In genomic region chr5:10760976-10761841, GRCh38 we compare ENCODE assay signal across 8 cellular contexts. TPM values are rescaled to one million over a fixed set of nuclear protein-coding genes. Genes with fewer than 3 reads are reported as not detected.
DNase-seq lines count a peak whose midpoint lies in the region; ATAC-seq and TF ChIP-seq lines count a peak whose summit lies in the region.

Gene DAP (minus strand): TSS chr5:10761234. CDS start chr5:10761068, 166 bp downstream.

- TF ChIP-seq CTCF in DND-41 (IDR thresholded peaks at IDR 0.05; ENCODE audit: borderline replicate concordance, extremely low read depth, low read length, poor library complexity, severe bottlenecking) (no peak), KMS-11 (conservative IDR thresholded peaks at IDR 0.05; ENCODE audit: low read depth, low read length) (no peak), natural killer cell (IDR thresholded peaks at IDR 0.05) (no peak)

- peak within 1 kb of the TSS; percentile 84 for H2AFZ ChIP-seq in DND-41 (ENCODE audit: low read depth, low read length)
- peak within 1 kb of the TSS; percentile 66 for H2AFZ ChIP-seq in KMS-11 (ENCODE audit: low read depth)

- H3K9me3 ChIP-seq in DND-41 (ENCODE audit: insufficient read depth, low read length, severe bottlenecking) = no peaks in the 10 kb centered on the region

- H3K4me3 Mint-ChIP-seq in activated T-helper 2 cell treated with anti-CD3 and anti-CD28 coated beads, Interferon-gamma antibody, Interleukin-2, Interleukin-4, amounts not matched to agents 10 μg/mL and 5 μg/mL and 100 μg/mL, durations not matched to agents 14 hours and 24 hours and 36 hours (ENCODE audit: low read depth) = peak within 1 kb of the TSS; percentile 97
- H3K4me3 Mint-ChIP-seq in natural killer cell = peak within 1 kb of the TSS; percentile 94

- peak; percentile 80 for ATAC-seq in DND-41 (ENCODE audit: insufficient read depth, low read depth)
- peak; percentile 57 for ATAC-seq in GM21786 (IDR thresholded peaks at IDR 0.05; ENCODE audit: unreplicated experiment)
- peak; percentile 85 to 94 (median 88) for ATAC-seq in natural killer cell

- H3K36me3 Mint-ChIP-seq in activated T-helper 2 cell treated with anti-CD3 and anti-CD28 coated beads, Interferon-gamma antibody, Interleukin-2, Interleukin-4, amounts not matched to agents 10 μg/mL and 5 μg/mL and 100 μg/mL, durations not matched to agents 14 hours and 24 hours and 36 hours (ENCODE audit: low read depth) = peaks cover 17% of the 10 kb centered on the region
- no peaks in the 10 kb centered on the region for H3K36me3 Mint-ChIP-seq in natural killer cell

- peak; percentile 87 for DNase-seq in DND-41
- DNase-seq in RPMI8226 = peak; percentile 87
- peak; percentile 87 for DNase-seq in activated T-helper 2 cell treated with anti-CD3 and anti-CD28 coated beads, Interferon-gamma antibody, Interleukin-2, Interleukin-4, amounts not matched to agents 10 μg/mL and 5 μg/mL and 100 μg/mL, durations not matched to agents 14 hours and 24 hours and 36 hours (ENCODE audit: low spot score)
- DNase-seq in fibroblast of peridontal ligament (ENCODE audit: extremely low read depth) = peak; percentile 81
- DNase-seq in natural killer cell = peak; percentile 93
- peak; percentile 78 for DNase-seq in stimulated activated naive CD4-positive, alpha-beta T cell treated with Interleukin-2 at 50 U/mL for 16 hours (lab: John Stamatoyannopoulos, UW)

- peak within 1 kb of the TSS; percentile 74 for H3K27ac ChIP-seq in DND-41 (ENCODE audit: low read length)
- peak within 1 kb of the TSS; percentile 51 for H3K27ac ChIP-seq in KMS-11

- H3K79me2 ChIP-seq in DND-41 (ENCODE audit: insufficient read depth, low read length) (peaks cover 48% of the 10 kb centered on the region), KMS-11 (ENCODE audit: insufficient read depth, low read depth) (peaks cover 35% of the 10 kb centered on the region)

- intact Hi-C loops in activated T-helper 2 cell treated with anti-CD3 and anti-CD28 coated beads, Interferon-gamma antibody, Interleukin-2, Interleukin-4, amounts not matched to agents 10 μg/mL and 5 μg/mL and 100 μg/mL, durations not matched to agents 14 hours and 24 hours and 36 hours (cut with micrococcal nuclease) = loop anchor here (1.0 to 5.0 kb wide), 5 partner anchors 132 to 511 kb away; partner anchors contain the start of genes ANKRD33B, CCT5, MARCHF6 and ROPN1L
- intact Hi-C loops in natural killer cell (cut with micrococcal nuclease) = loop anchor here (10.0 kb wide), 1 partner anchor 506 kb away; the partner anchor contains the start of gene CCT5

- H4K20me1 ChIP-seq in DND-41 (ENCODE audit: insufficient read depth, low read length) = peaks cover 23% of the 10 kb centered on the region
- H4K20me1 ChIP-seq in KMS-11 (ENCODE audit: insufficient read depth) = no peaks in the 10 kb centered on the region

- H3K4me1 ChIP-seq in DND-41 (ENCODE audit: insufficient read depth, low read length) (peaks cover 38% of the 10 kb centered on the region), KMS-11 (ENCODE audit: low read depth, poor library complexity, severe bottlenecking) (peaks cover 41% of the 10 kb centered on the region)

- H3K27ac Mint-ChIP-seq in activated T-helper 2 cell treated with anti-CD3 and anti-CD28 coated beads, Interferon-gamma antibody, Interleukin-2, Interleukin-4, amounts not matched to agents 10 μg/mL and 5 μg/mL and 100 μg/mL, durations not matched to agents 14 hours and 24 hours and 36 hours = peak within 1 kb of the TSS; percentile 84
- peak within 1 kb of the TSS; percentile 74 to 88 for H3K27ac Mint-ChIP-seq in natural killer cell

- H3K9ac ChIP-seq in DND-41 (ENCODE audit: low read depth, low read length) (peak within 1 kb of the TSS; percentile 85), KMS-11 (peak within 1 kb of the TSS; percentile 74)

- H3K4me3 ChIP-seq in DND-41 (ENCODE audit: low read depth in 1 of 2, low read length in 2 of 2) (peak within 1 kb of the TSS; percentile 61 to 85), KMS-11 (IDR thresholded peaks at IDR 0.05; ENCODE audit: insufficient read depth, low read depth, low read length) (no peak within 1 kb of the TSS)

- H3K4me2 ChIP-seq in DND-41 (ENCODE audit: insufficient read depth, low read length) (peak within 1 kb of the TSS; percentile 84), KMS-11 (peak within 1 kb of the TSS; percentile 85)

- H3K27me3 ChIP-seq in DND-41 (ENCODE audit: insufficient read depth, low read length, poor library complexity) (peaks cover 3% of the 10 kb centered on the region), KMS-11 (ENCODE audit: insufficient read depth, low read depth) (no peaks in the 10 kb centered on the region)

- H3K9me3 Mint-ChIP-seq in activated T-helper 2 cell treated with anti-CD3 and anti-CD28 coated beads, Interferon-gamma antibody, Interleukin-2, Interleukin-4, amounts not matched to agents 10 μg/mL and 5 μg/mL and 100 μg/mL, durations not matched to agents 14 hours and 24 hours and 36 hours = no peaks in the 10 kb centered on the region
- H3K9me3 Mint-ChIP-seq in natural killer cell = no peaks in the 10 kb centered on the region

- H3K36me3 ChIP-seq in DND-41 (ENCODE audit: insufficient read depth, low read length) (peaks cover 16% of the 10 kb centered on the region), KMS-11 (ENCODE audit: insufficient read depth) (no peaks in the 10 kb centered on the region)

- peaks cover 25% of the 10 kb centered on the region for H3K4me1 Mint-ChIP-seq in activated T-helper 2 cell treated with anti-CD3 and anti-CD28 coated beads, Interferon-gamma antibody, Interleukin-2, Interleukin-4, amounts not matched to agents 10 μg/mL and 5 μg/mL and 100 μg/mL, durations not matched to agents 14 hours and 24 hours and 36 hours (ENCODE audit: low read depth)
- H3K4me1 Mint-ChIP-seq in natural killer cell = peaks cover 41 to 54% of the 10 kb centered on the region in 2 donors

- peaks cover 15% of the 10 kb centered on the region for H3K27me3 Mint-ChIP-seq in activated T-helper 2 cell treated with anti-CD3 and anti-CD28 coated beads, Interferon-gamma antibody, Interleukin-2, Interleukin-4, amounts not matched to agents 10 μg/mL and 5 μg/mL and 100 μg/mL, durations not matched to agents 14 hours and 24 hours and 36 hours (ENCODE audit: low read depth)
- peaks cover 11 to 18% of the 10 kb centered on the region in 2 donors for H3K27me3 Mint-ChIP-seq in natural killer cell (ENCODE audit: low read depth in 2 of 2)

RNA-seq across cellular contexts. Expression of gene DAP, which starts in this region (rescaled TPM):
- 51.3 and 56.6 TPM in 2 replicates for total RNA-seq in activated T-helper 2 cell treated with anti-CD3 and anti-CD28 coated beads, Interferon-gamma antibody, Interleukin-2, Interleukin-4, amounts not matched to agents 10 μg/mL and 5 μg/mL and 100 μg/mL, durations not matched to agents 14 hours and 24 hours and 36 hours
- 10 to 100 TPM; 38.4 to 48.9 (median 44.9) TPM for total RNA-seq in natural killer cell
